ENCODE assay signal across 25 cellular contexts in genomic region chr4:174420317-174420716, GRCh38.
DNase-seq lines count a peak whose midpoint lies in the region; ATAC-seq and TF ChIP-seq lines count a peak whose summit lies in the region.
"Had no signal": no experiment of that assay in that cellular context is flagged by ENCODE, and none has a peak within 500 bp of the region (broad histone marks: within the 10 kb centered on the region; RNA-seq: fewer than 3 reads in every experiment).

No MANE protein-coding gene starts in this region.

- H3K27ac ChIP-seq in testis: no peak overlapping the region
- H3K27ac ChIP-seq: esophagus squamous epithelium, gastroesophageal sphincter, KMS-11, sigmoid colon, thyroid gland had no signal

- no peaks in the 10 kb centered on the region for H3K9me2 ChIP-seq in Loucy (replicated peaks; ENCODE audit: low read depth, low read length)
- H3K9me2 ChIP-seq: SK-N-SH had no signal

- no peaks in the 10 kb centered on the region for H4K20me1 ChIP-seq in Loucy (ENCODE audit: insufficient read depth, low read length, poor library complexity, severe bottlenecking)

- intact Hi-C loops in activated CD4-positive, alpha-beta memory T cell treated with anti-CD3 and anti-CD28 coated beads for 36 hours (cut with micrococcal nuclease): no loop called here
- intact Hi-C loops in activated T-helper 2 cell treated with anti-CD3 and anti-CD28 coated beads, Interferon-gamma antibody, Interleukin-2, Interleukin-4, amounts not matched to agents 10 μg/mL and 5 μg/mL and 100 μg/mL, durations not matched to agents 14 hours and 24 hours and 36 hours (cut with micrococcal nuclease): no loop called here
- intact Hi-C loops in natural killer cell (cut with micrococcal nuclease) (no loop called here), testis (cut with DNase I; ENCODE audit: low total_unique reads) (no loop called here)

- no peak overlapping the region for H3K4me3 Mint-ChIP-seq in activated CD4-positive, alpha-beta memory T cell treated with anti-CD3 and anti-CD28 coated beads, Interleukin-2, amount 10 ng/mL, durations not matched to agents 7 days and 5 days
- H3K4me3 Mint-ChIP-seq in activated CD4-positive, alpha-beta memory T cell treated with anti-CD3 and anti-CD28 coated beads for 36 hours: no peak overlapping the region
- no peak overlapping the region for H3K4me3 Mint-ChIP-seq in activated T-helper 2 cell treated with anti-CD3 and anti-CD28 coated beads, Interferon-gamma antibody, Interleukin-2, Interleukin-4, amounts not matched to agents 10 μg/mL and 5 μg/mL and 100 μg/mL, durations not matched to agents 14 hours and 24 hours and 36 hours (ENCODE audit: low read depth)
- H3K4me3 Mint-ChIP-seq in natural killer cell: peak overlapping the region; percentile 4
- H3K4me3 Mint-ChIP-seq: activated T-cell treated with anti-CD3 and anti-CD28 coated beads, Interleukin-2, amount 50 U/mL, for 24 hours; nephron had no signal

- H3K27ac Mint-ChIP-seq in activated CD4-positive, alpha-beta memory T cell treated with anti-CD3 and anti-CD28 coated beads, Interleukin-2, amount 10 ng/mL, durations not matched to agents 7 days and 5 days: peak overlapping the region; percentile 27
- no peak overlapping the region for H3K27ac Mint-ChIP-seq in activated CD4-positive, alpha-beta memory T cell treated with anti-CD3 and anti-CD28 coated beads for 36 hours
- H3K27ac Mint-ChIP-seq in activated T-helper 2 cell treated with anti-CD3 and anti-CD28 coated beads, Interferon-gamma antibody, Interleukin-2, Interleukin-4, amounts not matched to agents 10 μg/mL and 5 μg/mL and 100 μg/mL, durations not matched to agents 14 hours and 24 hours and 36 hours: peak overlapping the region; percentile 10
- H3K27ac Mint-ChIP-seq in natural killer cell: peak overlapping the region in 1 of 2 donors; percentile 12
- H3K27ac Mint-ChIP-seq: activated T-cell treated with anti-CD3 and anti-CD28 coated beads, Interleukin-2, amount 50 U/mL, for 24 hours; nephron had no signal

- H3K9me3 Mint-ChIP-seq in activated CD4-positive, alpha-beta memory T cell treated with anti-CD3 and anti-CD28 coated beads, Interleukin-2, amount 10 ng/mL, durations not matched to agents 7 days and 5 days: no peaks in the 10 kb centered on the region
- H3K9me3 Mint-ChIP-seq in activated CD4-positive, alpha-beta memory T cell treated with anti-CD3 and anti-CD28 coated beads for 36 hours: no peaks in the 10 kb centered on the region
- H3K9me3 Mint-ChIP-seq in activated T-helper 2 cell treated with anti-CD3 and anti-CD28 coated beads, Interferon-gamma antibody, Interleukin-2, Interleukin-4, amounts not matched to agents 10 μg/mL and 5 μg/mL and 100 μg/mL, durations not matched to agents 14 hours and 24 hours and 36 hours: no peaks in the 10 kb centered on the region
- no peaks in the 10 kb centered on the region for H3K9me3 Mint-ChIP-seq in natural killer cell
- H3K9me3 Mint-ChIP-seq: activated T-cell treated with anti-CD3 and anti-CD28 coated beads, Interleukin-2, amount 50 U/mL, for 24 hours had no signal

- H3K27me3 ChIP-seq in Loucy (ENCODE audit: insufficient read depth, low read length, poor library complexity, severe bottlenecking) (no peaks in the 10 kb centered on the region), testis (no peaks in the 10 kb centered on the region)
- H3K27me3 ChIP-seq: esophagus squamous epithelium, gastroesophageal sphincter, sigmoid colon, thyroid gland had no signal

- peak overlapping the region; percentile 61 for H3K4me2 ChIP-seq in Loucy (ENCODE audit: low read depth, low read length, poor library complexity, severe bottlenecking)
- H3K4me2 ChIP-seq: A549, KMS-11, SK-N-SH had no signal

- H3K4me1 ChIP-seq in Loucy (ENCODE audit: insufficient read depth, low read length, poor library complexity, severe bottlenecking) (peaks cover 62% of the 10 kb centered on the region), testis (no peaks in the 10 kb centered on the region)
- H3K4me1 ChIP-seq: thyroid gland had no signal

- no peak for TF ChIP-seq POLR2A in testis (IDR thresholded peaks at IDR 0.05)

- WGBS in testis, 2 donors: 85 to 90% methylated on average over 5 of the region's 5 CpGs

- H3K27me3 Mint-ChIP-seq in activated CD4-positive, alpha-beta memory T cell treated with anti-CD3 and anti-CD28 coated beads, Interleukin-2, amount 10 ng/mL, durations not matched to agents 7 days and 5 days: peaks cover 5% of the 10 kb centered on the region
- peaks cover 6% of the 10 kb centered on the region for H3K27me3 Mint-ChIP-seq in activated CD4-positive, alpha-beta memory T cell treated with anti-CD3 and anti-CD28 coated beads for 36 hours
- no peaks in the 10 kb centered on the region for H3K27me3 Mint-ChIP-seq in activated T-helper 2 cell treated with anti-CD3 and anti-CD28 coated beads, Interferon-gamma antibody, Interleukin-2, Interleukin-4, amounts not matched to agents 10 μg/mL and 5 μg/mL and 100 μg/mL, durations not matched to agents 14 hours and 24 hours and 36 hours (ENCODE audit: low read depth)
- H3K27me3 Mint-ChIP-seq in natural killer cell (ENCODE audit: low read depth in 2 of 2): peaks cover 0 to 5% of the 10 kb centered on the region in 2 donors

- ATAC-seq in natural killer cell: peak in 1 of 3 donors; percentile 83
- ATAC-seq: A549, gastroesophageal sphincter had no signal

- H3K36me3 Mint-ChIP-seq in activated CD4-positive, alpha-beta memory T cell treated with anti-CD3 and anti-CD28 coated beads, Interleukin-2, amount 10 ng/mL, durations not matched to agents 7 days and 5 days (ENCODE audit: low read depth): no peaks in the 10 kb centered on the region
- no peaks in the 10 kb centered on the region for H3K36me3 Mint-ChIP-seq in activated CD4-positive, alpha-beta memory T cell treated with anti-CD3 and anti-CD28 coated beads for 36 hours
- H3K36me3 Mint-ChIP-seq in activated T-helper 2 cell treated with anti-CD3 and anti-CD28 coated beads, Interferon-gamma antibody, Interleukin-2, Interleukin-4, amounts not matched to agents 10 μg/mL and 5 μg/mL and 100 μg/mL, durations not matched to agents 14 hours and 24 hours and 36 hours (ENCODE audit: low read depth): no peaks in the 10 kb centered on the region
- no peaks in the 10 kb centered on the region for H3K36me3 Mint-ChIP-seq in natural killer cell

- H3K9me3 ChIP-seq in Loucy (ENCODE audit: insufficient read depth, low read depth, low read length): no peaks in the 10 kb centered on the region
- no peaks in the 10 kb centered on the region for H3K9me3 ChIP-seq in testis
- H3K9me3 ChIP-seq: A549, esophagus squamous epithelium, gastroesophageal sphincter, sigmoid colon, SK-N-SH, thyroid gland had no signal

- peak overlapping the region; percentile 78 for H3K9ac ChIP-seq in Loucy (ENCODE audit: low read depth, low read length, poor library complexity, severe bottlenecking)
- H3K9ac ChIP-seq: KMS-11, SK-N-SH had no signal

- POLR2A ChIA-PET in activated CD4-positive, alpha-beta memory T cell treated with anti-CD3 and anti-CD28 coated beads, Interleukin-2, amount 10 ng/mL, durations not matched to agents 7 days and 5 days (lab: Charles Lee): no interaction called here
- POLR2A ChIA-PET in activated CD4-positive, alpha-beta memory T cell treated with anti-CD3 and anti-CD28 coated beads for 36 hours (lab: Charles Lee): no interaction called here

- H3K79me2 ChIP-seq in Loucy (ENCODE audit: insufficient read depth, low read length): no peaks in the 10 kb centered on the region

- TF ChIP-seq CTCF in Loucy (conservative IDR thresholded peaks at IDR 0.05; ENCODE audit: low read length) (no peak), natural killer cell (IDR thresholded peaks at IDR 0.05) (no peak), testis (IDR thresholded peaks at IDR 0.05) (no peak)

- peaks cover 20% of the 10 kb centered on the region for H3F3A ChIP-seq in Loucy (ENCODE audit: low read depth)

- no peak for DNase-seq in activated CD4-positive, alpha-beta memory T cell treated with anti-CD3 and anti-CD28 coated beads, Interleukin-2, amount 10 ng/mL, durations not matched to agents 7 days and 5 days
- DNase-seq in activated CD4-positive, alpha-beta memory T cell treated with anti-CD3 and anti-CD28 coated beads for 36 hours: no peak
- no peak for DNase-seq in activated T-helper 2 cell treated with anti-CD3 and anti-CD28 coated beads, Interferon-gamma antibody, Interleukin-2, Interleukin-4, amounts not matched to agents 10 μg/mL and 5 μg/mL and 100 μg/mL, durations not matched to agents 14 hours and 24 hours and 36 hours (ENCODE audit: low spot score)
- no peak for DNase-seq in natural killer cell
- no peak for DNase-seq in testis
- no peak for DNase-seq in HK-2 (ENCODE audit: unreplicated experiment)
- DNase-seq in stimulated activated CD4-positive, alpha-beta T cell treated with anti-CD3 and anti-CD28 coated beads, Interleukin-12 subunit alpha, Interleukin-12 subunit beta, amount 100 ng/mL, for 4 hours: no peak
- DNase-seq: activated CD4-positive, alpha-beta T cell treated with anti-CD3 and anti-CD28 coated beads, Interleukin-2, amount 50 U/mL, for 4 hours; activated naive CD4-positive, alpha-beta T cell treated with anti-CD3 and anti-CD28 coated beads, Interleukin-2, amount 50 U/mL, for 16 hours; activated T-cell treated with anti-CD3 and anti-CD28 coated beads, Interleukin-2, amount 50 U/mL, for 24 hours; DMS 273 treated with DMSO at 0.1 percent for 48 hours; effector CD4-positive, alpha-beta T cell; esophagus squamous epithelium; kidney glomerular epithelial cell; mammary epithelial cell; NCI-H1092; NCI-H2081 treated with DMSO at 0.1 percent for 48 hours; sigmoid colon; SK-N-SH; thyroid gland had no signal

- H3K4me1 Mint-ChIP-seq in activated CD4-positive, alpha-beta memory T cell treated with anti-CD3 and anti-CD28 coated beads, Interleukin-2, amount 10 ng/mL, durations not matched to agents 7 days and 5 days: peaks cover 18% of the 10 kb centered on the region
- peaks cover 10% of the 10 kb centered on the region for H3K4me1 Mint-ChIP-seq in activated CD4-positive, alpha-beta memory T cell treated with anti-CD3 and anti-CD28 coated beads for 36 hours (ENCODE audit: low read depth)
- peaks cover 16% of the 10 kb centered on the region for H3K4me1 Mint-ChIP-seq in activated T-helper 2 cell treated with anti-CD3 and anti-CD28 coated beads, Interferon-gamma antibody, Interleukin-2, Interleukin-4, amounts not matched to agents 10 μg/mL and 5 μg/mL and 100 μg/mL, durations not matched to agents 14 hours and 24 hours and 36 hours (ENCODE audit: low read depth)
- H3K4me1 Mint-ChIP-seq in natural killer cell: peaks cover 17 to 18% of the 10 kb centered on the region in 2 donors

- no peak overlapping the region; the same call in 1 of the 2 replicates for H2AFZ ChIP-seq in Loucy (ENCODE audit: low read length)

- H3K36me3 ChIP-seq in Loucy (ENCODE audit: insufficient read depth, low read length) (no peaks in the 10 kb centered on the region), testis (ENCODE audit: low read depth, missing control alignments) (no peaks in the 10 kb centered on the region)
- H3K36me3 ChIP-seq: esophagus squamous epithelium, gastroesophageal sphincter, sigmoid colon, thyroid gland had no signal

- H3K4me3 ChIP-seq in Loucy (ENCODE audit: low read length, poor library complexity, severe bottlenecking) (peak overlapping the region; percentile 55), testis (no peak overlapping the region)
- H3K4me3 ChIP-seq: A549, esophagus squamous epithelium, gastroesophageal sphincter, sigmoid colon, thyroid gland had no signal

- CTCF ChIA-PET in activated CD4-positive, alpha-beta memory T cell treated with anti-CD3 and anti-CD28 coated beads, Interleukin-2, amount 10 ng/mL, durations not matched to agents 7 days and 5 days (lab: Charles Lee): no interaction called here
- CTCF ChIA-PET in activated CD4-positive, alpha-beta memory T cell treated with anti-CD3 and anti-CD28 coated beads for 36 hours (lab: Charles Lee): no interaction called here
